Comparison of ENCODE assay signal across 19 cellular contexts in genomic region chr5:14272548-14273205, GRCh38.
DNase-seq lines count a peak whose midpoint lies in the region; ATAC-seq and TF ChIP-seq lines count a peak whose summit lies in the region.
"Had no signal": no experiment of that assay in that cellular context is flagged by ENCODE, and none has a peak within 500 bp of the region (broad histone marks: within the 10 kb centered on the region; RNA-seq: fewer than 3 reads in every experiment).

No MANE protein-coding gene starts in this region.

- H3K4me1 ChIP-seq in GM23248 (ENCODE audit: insufficient read depth) = peaks cover 72% of the 10 kb centered on the region
- peaks cover 15% of the 10 kb centered on the region for H3K4me1 ChIP-seq in prostate gland (replicated peaks)

- peaks cover 93% of the 10 kb centered on the region for H3F3A ChIP-seq in GM23248 (ENCODE audit: insufficient read depth)

- DNase-seq in GM23248 = no peak
- DNase-seq in NCI-H82 treated with DMSO at 0.1 percent for 48 hours (lab: John Stamatoyannopoulos, UW; ENCODE audit: unreplicated experiment) = peak; percentile 62
- DNase-seq in chondrocyte (ENCODE audit: low spot score) = no peak
- DNase-seq in prostate gland (ENCODE audit: low spot score) = no peak
- no peak for DNase-seq in foreskin fibroblast
- no peak for DNase-seq in NCI-H446 (lab: John Stamatoyannopoulos, UW)
- DNase-seq in activated naive CD4-positive, alpha-beta T cell treated with anti-CD3 and anti-CD28 coated beads, Interleukin-2, amount 50 U/mL, for 72 hours (ENCODE audit: low spot score in 2 of 2) = no peak
- DNase-seq: CD4-positive, alpha-beta T cell; DMS79 treated with DMSO at 0.1 percent for 48 hours; NCI-H1417 treated with DMSO at 0.1 percent for 48 hours; NCI-H2029; NCI-H2171 treated with DMSO at 0.1 percent for 48 hours; NCI-H510A; NCI-H774; Peyer's patch; Right ventricle myocardium superior; T-cell had no signal

- no peak overlapping the region for H2AFZ ChIP-seq in GM23248

- peak overlapping the region; percentile 9 for H3K4me2 ChIP-seq in GM23248 (ENCODE audit: unreplicated experiment)

- H3K27ac Mint-ChIP-seq in chondrocyte (ENCODE audit: unreplicated experiment) = peak overlapping the region; percentile 75
- H3K27ac Mint-ChIP-seq in activated naive CD4-positive, alpha-beta T cell treated with anti-CD3 and anti-CD28 coated beads, Interleukin-2, amount 50 U/mL, for 72 hours = no peak overlapping the region
- H3K27ac Mint-ChIP-seq: CD4-positive, alpha-beta T cell; T-cell had no signal

- H3K9me3 Mint-ChIP-seq in chondrocyte (ENCODE audit: low read depth) = no peaks in the 10 kb centered on the region
- H3K9me3 Mint-ChIP-seq in activated naive CD4-positive, alpha-beta T cell treated with anti-CD3 and anti-CD28 coated beads, Interleukin-2, amount 50 U/mL, for 72 hours = no peaks in the 10 kb centered on the region
- H3K9me3 Mint-ChIP-seq: CD4-positive, alpha-beta T cell; T-cell had no signal

- H3K27me3 Mint-ChIP-seq in chondrocyte (ENCODE audit: low read depth) = no peaks in the 10 kb centered on the region

- in situ Hi-C loops in GM23248 (cut with MboI) = loop anchor here (25.0 kb wide), 1 partner anchor 285 kb away; no protein-coding TSS in a partner anchor

- no peak overlapping the region for H3K4me3 Mint-ChIP-seq in chondrocyte (ENCODE audit: unreplicated experiment)
- H3K4me3 Mint-ChIP-seq: CD4-positive, alpha-beta T cell; T-cell had no signal

- peaks cover 100% of the 10 kb centered on the region for H3K79me2 ChIP-seq in GM23248 (ENCODE audit: insufficient read depth)

- TF ChIP-seq CTCF in chondrocyte (IDR thresholded peaks at IDR 0.05) (no peak), prostate gland (IDR thresholded peaks at IDR 0.05) (no peak), foreskin fibroblast (IDR thresholded peaks at IDR 0.05; ENCODE audit: low read depth, low read length) (no peak)

- peak overlapping the region; percentile 9; the same call in 1 of the 2 replicates for H3K9ac ChIP-seq in GM23248

- H3K9me3 ChIP-seq in GM23248 (ENCODE audit: low read depth) (no peaks in the 10 kb centered on the region), prostate gland (no peaks in the 10 kb centered on the region)
- H3K9me3 ChIP-seq: Peyer's patch had no signal

- H3K27me3 ChIP-seq in GM23248 (replicated peaks; ENCODE audit: insufficient read depth) = no peaks in the 10 kb centered on the region
- no peaks in the 10 kb centered on the region for H3K27me3 ChIP-seq in prostate gland (replicated peaks; ENCODE audit: insufficient read depth)
- H3K27me3 ChIP-seq: Peyer's patch had no signal

- H3K4me1 Mint-ChIP-seq in chondrocyte (ENCODE audit: low read depth) = peaks cover 47% of the 10 kb centered on the region

- H3K4me3 ChIP-seq in GM23248 (no peak overlapping the region), prostate gland (no peak overlapping the region), foreskin fibroblast (ENCODE audit: low read depth in 1 of 2, low read length in 2 of 2) (no peak overlapping the region)
- H3K4me3 ChIP-seq: Peyer's patch, SK-N-MC had no signal

- no peaks in the 10 kb centered on the region for H4K20me1 ChIP-seq in GM23248 (ENCODE audit: insufficient read depth)

- H3K36me3 ChIP-seq in GM23248 (ENCODE audit: low read depth) (peaks cover 31% of the 10 kb centered on the region; the same call in 1 of the 2 replicates), prostate gland (no peaks in the 10 kb centered on the region)

- 56% methylated on average over 4 of the region's 4 CpGs for WGBS in GM23248 (ENCODE audit: low coverage in 1 of 2, low lambda C conversion rate in 2 of 2, missing lambda C conversion rate in 2 of 2), 2 experiments
- WGBS in prostate gland = 32% methylated on average over 4 of the region's 4 CpGs

- TF ChIP-seq POLR2A in prostate gland (IDR thresholded peaks at IDR 0.05) = no peak

- intact Hi-C loops in prostate gland (cut with DNase I) = loop anchor here (5.0 kb wide), 1 partner anchor 275 kb away; no protein-coding TSS in a partner anchor

- H3K36me3 Mint-ChIP-seq in chondrocyte (ENCODE audit: low read depth) = peaks cover 2% of the 10 kb centered on the region
- no peaks in the 10 kb centered on the region for H3K36me3 Mint-ChIP-seq in activated naive CD4-positive, alpha-beta T cell treated with anti-CD3 and anti-CD28 coated beads, Interleukin-2, amount 50 U/mL, for 72 hours
- H3K36me3 Mint-ChIP-seq: T-cell had no signal

- no peaks in the 10 kb centered on the region for H3K9me2 ChIP-seq in GM23248 (ENCODE audit: insufficient read depth)

- H3K27ac ChIP-seq in GM23248 (peak overlapping the region; percentile 96), prostate gland (peak overlapping the region; percentile 40 to 61)
- H3K27ac ChIP-seq: Peyer's patch, SK-N-MC had no signal

- no peak for ATAC-seq in GM18511 (IDR thresholded peaks at IDR 0.05; ENCODE audit: unreplicated experiment)
- no peak for ATAC-seq in activated naive CD4-positive, alpha-beta T cell treated with anti-CD3 and anti-CD28 coated beads, Interleukin-2, amount 50 U/mL, for 72 hours
- ATAC-seq: T-cell had no signal
